In the genomic region with DNA sequence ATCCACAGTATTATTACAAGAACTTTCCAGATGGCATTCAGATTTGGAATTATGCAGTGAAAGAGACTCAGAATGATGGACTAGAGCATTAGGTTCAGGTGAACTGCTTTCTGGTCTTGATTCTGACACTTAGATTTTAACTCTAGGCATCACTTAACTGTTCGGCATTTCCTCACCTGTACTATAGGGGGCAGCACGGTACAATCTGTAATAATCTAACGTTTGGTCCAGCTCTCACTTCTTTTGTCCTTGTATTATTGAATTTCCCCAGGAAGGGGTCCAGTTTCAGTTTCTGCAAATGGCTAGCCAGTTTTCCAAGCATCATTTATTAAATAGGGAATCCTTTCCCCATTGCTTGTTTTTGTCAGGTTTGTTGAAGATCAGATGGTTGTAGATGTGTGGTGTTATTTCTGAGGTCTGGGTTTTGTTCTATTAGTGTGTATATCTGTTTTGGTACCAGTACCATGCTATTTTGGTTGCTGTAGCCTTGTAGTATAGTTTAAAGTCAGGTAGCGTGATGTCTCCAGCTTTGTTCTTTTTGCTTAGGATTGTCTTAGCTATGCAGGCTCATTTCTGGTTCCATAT, we compare ENCODE assay signal across 13 cellular contexts. TPM values are rescaled to one million over a fixed set of nuclear protein-coding genes. Genes with fewer than 3 reads are reported as not detected.
DNase-seq lines count a peak whose midpoint lies in the region; ATAC-seq, FAIRE-seq and TF ChIP-seq lines count a peak whose summit lies in the region.
"Not testable (repeated sequence)": the region's sequence is repeated elsewhere in the genome, so short reads cannot be mapped to it uniquely, and the experiment has no call there.
"Had no signal": no experiment of that assay in that cellular context is flagged by ENCODE, and none has a peak within 500 bp of the region (broad histone marks: within the 10 kb centered on the region; RNA-seq: fewer than 3 reads in every experiment).

No MANE protein-coding gene starts in this region.

- peak; percentile 64 for TF ChIP-seq CTCF in DOHH2 (IDR thresholded peaks at IDR 0.05; ENCODE audit: low read depth, low read length, poor library complexity, severe bottlenecking)
- peak; percentile 60 for TF ChIP-seq CTCF in OCI-LY3 (IDR thresholded peaks at IDR 0.05; ENCODE audit: low read depth, low read length)
- TF ChIP-seq CTCF in H1 (IDR thresholded peaks at IDR 0.05; ENCODE audit: control extremely low read depth in 1 of 3, insufficient read depth in 1 of 3, low read depth in 1 of 3, low read length in 3 of 3): peak in 2 of 3 experiments; percentile 61 to 75; a peak in 3 of 4 replicates
- TF ChIP-seq CTCF in kidney epithelial cell (IDR thresholded peaks at IDR 0.05; ENCODE audit: insufficient read depth, low read length, poor library complexity, severe bottlenecking): peak; percentile 37
- TF ChIP-seq CTCF in type B pancreatic cell (conservative IDR thresholded peaks at IDR 0.05): peak; percentile 53

- H3K4me1 Mint-ChIP-seq in activated CD4-positive, alpha-beta T cell treated with anti-CD3 and anti-CD28 coated beads for 36 hours; type B pancreatic cell (ENCODE audit: unreplicated experiment): not testable (repeated sequence)

- not testable (repeated sequence) for H4K5ac ChIP-seq in H1 (ENCODE audit: insufficient read length, low read depth, low read length)

- H4K8ac ChIP-seq in H1 (ENCODE audit: extremely low read depth, insufficient read depth, low read length): not testable (repeated sequence)

- not testable (repeated sequence) for H3K9me3 Mint-ChIP-seq in activated CD4-positive, alpha-beta T cell treated with anti-CD3 and anti-CD28 coated beads for 36 hours (ENCODE audit: low read depth); type B pancreatic cell

- H3K4me3 ChIP-seq in DOHH2 (ENCODE audit: low read length); OCI-LY3 (ENCODE audit: low read length); H1 (ENCODE audit: extremely low read depth in 1 of 4, insufficient read depth in 2 of 4, low read depth in 3 of 4, low read length in 4 of 4); kidney epithelial cell (ENCODE audit: low read depth, low read length): not testable (repeated sequence)

- not testable (repeated sequence) for H3K14ac ChIP-seq in H1 (ENCODE audit: insufficient read length)

- H3K27me3 Mint-ChIP-seq in activated CD4-positive, alpha-beta T cell treated with anti-CD3 and anti-CD28 coated beads for 36 hours; type B pancreatic cell: not testable (repeated sequence)

- H3K27me3 ChIP-seq in DOHH2 (ENCODE audit: control insufficient read depth, low read length); OCI-LY3 (ENCODE audit: low read depth, low read length); H1 (replicated peaks in 1 of 4; ENCODE audit: control insufficient read depth in 3 of 4, extremely low read depth in 1 of 4, insufficient read depth in 3 of 4, low read length in 3 of 4); kidney epithelial cell (ENCODE audit: control insufficient read depth, insufficient read depth, low read length): not testable (repeated sequence)

- H2BK15ac ChIP-seq in H1 (ENCODE audit: low read length): not testable (repeated sequence)

- ATAC-seq in activated CD4-positive, alpha-beta T cell treated with anti-CD3 and anti-CD28 coated beads for 36 hours: not testable (repeated sequence)

- not testable (repeated sequence) for H3K36me3 Mint-ChIP-seq in activated CD4-positive, alpha-beta T cell treated with anti-CD3 and anti-CD28 coated beads for 36 hours (ENCODE audit: low read depth); type B pancreatic cell

- not testable (repeated sequence) for H3K27ac ChIP-seq in DOHH2 (ENCODE audit: low read depth, low read length); OCI-LY3 (ENCODE audit: low read length); H1 (ENCODE audit: low read depth, low read length)

- peak; percentile 72 to 77 for TF ChIP-seq RAD21 in H1 (IDR thresholded peaks at IDR 0.05 in 1 of 2, conservative IDR thresholded peaks at IDR 0.05 in 1 of 2; ENCODE audit: low read depth in 2 of 2, low read length in 2 of 2)

- not testable (repeated sequence) for H3K9ac ChIP-seq in OCI-LY3 (ENCODE audit: low read length); H1 (replicated peaks in 1 of 4; ENCODE audit: extremely low read depth in 1 of 4, low read depth in 3 of 4, low read length in 3 of 4)

- H2BK5ac ChIP-seq in H1 (ENCODE audit: low read depth, low read length): not testable (repeated sequence)

- not testable (repeated sequence) for H3K18ac ChIP-seq in H1 (ENCODE audit: extremely low read depth, low read length)

- not testable (repeated sequence) for H4K20me1 ChIP-seq in DOHH2 (ENCODE audit: control insufficient read depth, insufficient read depth, low read depth, low read length); OCI-LY3 (ENCODE audit: insufficient read depth, low read length); H1 (replicated peaks in 1 of 2; ENCODE audit: control insufficient read depth in 1 of 2, insufficient read depth in 2 of 2, low read length in 2 of 2)

- POLR2A ChIA-PET in activated CD4-positive, alpha-beta T cell treated with anti-CD3 and anti-CD28 coated beads for 36 hours (lab: Charles Lee); H1 (lab: Charles Lee; ENCODE audit: partially characterized antibody): not testable (repeated sequence)

- H2BK120ac ChIP-seq in H1 (replicated peaks; ENCODE audit: low read depth, low read length): not testable (repeated sequence)

- not testable (repeated sequence) for TF ChIP-seq POLR2A in H1 (IDR thresholded peaks at IDR 0.05; ENCODE audit: control extremely low read depth in 1 of 2, low read depth in 2 of 2, low read length in 2 of 2)

- DNase-seq in HT-29 (ENCODE audit: low spot score) (peak; percentile 23), NCI-H146 treated with DMSO at 0.1 percent for 48 hours (lab: John Stamatoyannopoulos, UW; ENCODE audit: unreplicated experiment) (peak; percentile 8), H1 (ENCODE audit: low read depth in 1 of 2, low spot score in 2 of 2) (peak in 1 of 2 experiments; percentile 50)
- peak; percentile 21 for DNase-seq in activated CD4-positive, alpha-beta T cell treated with anti-CD3 and anti-CD28 coated beads for 36 hours
- not testable (repeated sequence) for DNase-seq in kidney epithelial cell (ENCODE audit: low read depth); type B pancreatic cell (ENCODE audit: extremely low spot score, unreplicated experiment)

- H3K79me1 ChIP-seq in H1 (ENCODE audit: low read depth, low read length): not testable (repeated sequence)

- not testable (repeated sequence) for FAIRE-seq in H1 (lab: Jason Lieb, UNC)

- H3K9me2 ChIP-seq in DOHH2 (replicated peaks; ENCODE audit: control insufficient read depth, low read length): not testable (repeated sequence)

- not testable (repeated sequence) for H4K91ac ChIP-seq in H1 (replicated peaks; ENCODE audit: insufficient read length, low read length)

- H2BK12ac ChIP-seq in H1 (ENCODE audit: low read depth, low read length): not testable (repeated sequence)

- WGBS in H1 (ENCODE audit: extremely low coverage in 1 of 2, insufficient coverage in 1 of 2, insufficient read length in 1 of 2, insufficient replicate concordance in 2 of 2, low coverage in 1 of 2, low lambda C conversion rate in 2 of 2, missing lambda C conversion rate in 1 of 2), 2 experiments: 30% methylated on average over 4 of the region's 4 CpGs; no CpG with 5 or more reads in 1 of the 2 experiments

- not testable (repeated sequence) for TF ChIP-seq EP300 in H1 (IDR thresholded peaks at IDR 0.05; ENCODE audit: borderline replicate concordance in 1 of 2, low read depth in 2 of 2, low read length in 2 of 2)

- not testable (repeated sequence) for H3K9me3 ChIP-seq in DOHH2 (ENCODE audit: control insufficient read depth, insufficient read depth, low read length); OCI-LY3 (ENCODE audit: insufficient read depth, low read length); H1 (ENCODE audit: insufficient read depth in 2 of 2, low read depth in 1 of 2, low read length in 1 of 2)

- H3K79me2 ChIP-seq in DOHH2 (ENCODE audit: control insufficient read depth, low read length); OCI-LY3 (ENCODE audit: low read length); H1 (ENCODE audit: control insufficient read depth in 1 of 2, insufficient read depth in 2 of 2, low read length in 2 of 2): not testable (repeated sequence)

- not testable (repeated sequence) for H3K4me1 ChIP-seq in DOHH2 (ENCODE audit: control insufficient read depth, low read length); OCI-LY3 (ENCODE audit: low read length); H1 (replicated peaks in 1 of 4; ENCODE audit: control insufficient read depth in 3 of 4, insufficient read depth in 4 of 4, low read length in 3 of 4)

- H3K36me3 ChIP-seq in DOHH2 (ENCODE audit: control insufficient read depth, low read length); OCI-LY3 (replicated peaks; ENCODE audit: low read depth, low read length); H1 (ENCODE audit: control insufficient read depth in 2 of 4, insufficient read depth in 4 of 4, low read length in 3 of 4); kidney epithelial cell (ENCODE audit: control insufficient read depth, insufficient read depth, low read length): not testable (repeated sequence)

- H3K27ac Mint-ChIP-seq in activated CD4-positive, alpha-beta T cell treated with anti-CD3 and anti-CD28 coated beads for 36 hours; type B pancreatic cell: not testable (repeated sequence)

- H3K4me3 Mint-ChIP-seq in activated CD4-positive, alpha-beta T cell treated with anti-CD3 and anti-CD28 coated beads for 36 hours; type B pancreatic cell: not testable (repeated sequence)

- not testable (repeated sequence) for H2AFZ ChIP-seq in OCI-LY3 (ENCODE audit: low read depth, low read length); H1 (ENCODE audit: low read length)

- H3F3A ChIP-seq in DOHH2 (ENCODE audit: control insufficient read depth, insufficient read depth): not testable (repeated sequence)

- not testable (repeated sequence) for H3K4ac ChIP-seq in H1 (replicated peaks; ENCODE audit: insufficient read length, low read depth, low read length)

- H3K56ac ChIP-seq in H1 (replicated peaks; ENCODE audit: insufficient read length, low read depth, low read length): not testable (repeated sequence)

- H3K23ac ChIP-seq in H1 (ENCODE audit: insufficient read length): not testable (repeated sequence)

- not testable (repeated sequence) for H3K4me2 ChIP-seq in DOHH2 (ENCODE audit: low read length); OCI-LY3 (ENCODE audit: low read length); H1 (ENCODE audit: insufficient read depth in 1 of 2, low read depth in 2 of 2, low read length in 2 of 2)

- H3K23me2 ChIP-seq in H1 (ENCODE audit: low read depth, low read length): not testable (repeated sequence)

- not testable (repeated sequence) for H2AK5ac ChIP-seq in H1 (ENCODE audit: low read depth, low read length)

- intact Hi-C loops in activated CD4-positive, alpha-beta T cell treated with anti-CD3 and anti-CD28 coated beads for 36 hours (cut with DNase I, micrococcal nuclease): loop anchor here (1.0 to 2.0 kb wide), 3 partner anchors 227 to 581 kb away; no protein-coding TSS in a partner anchor

- not testable (repeated sequence) for H2BK20ac ChIP-seq in H1 (ENCODE audit: low read length)

- CTCF ChIA-PET in activated CD4-positive, alpha-beta T cell treated with anti-CD3 and anti-CD28 coated beads for 36 hours (lab: Charles Lee): interaction anchor here (1.0 to 3.2 kb wide), 5 partner anchors 11 to 64 kb away, joined by 3 to 16 read pairs (median 5); partner anchors contain the start of gene KRTAP19-2
- CTCF ChIA-PET in H1 (lab: Charles Lee; ENCODE audit: partially characterized antibody): interaction anchor here (0.5 to 3.8 kb wide), 34 partner anchors 8 to 1053 kb away, joined by 3 to 21 read pairs (median 3); partner anchors contain the start of genes KRTAP19-1, KRTAP19-3, KRTAP19-4 and KRTAP6-2

RNA-seq across cellular contexts. Expression of gene KRTAP19-5, which starts 3.8 kb away (rescaled TPM):
- total RNA-seq in HT-29 (2014; rRNA removed; shearing (Covaris generic)): not detected in 2 replicates
- not detected for total RNA-seq in activated CD4-positive, alpha-beta T cell treated with anti-CD3 and anti-CD28 coated beads for 36 hours
- total RNA-seq in H1 (2021; fragmentation: NEBNext Ultra II Directional; extraction: Animal tissue kit (Norgen Biotek cat#: 25700)): not detected in 2 replicates
- polyA plus RNA-seq in H1 (2011; rRNA removed): not detected in 2 replicates
- not detected for polyA plus RNA-seq in H1 (2011; cell fraction: cytosol; rRNA removed)
- polyA plus RNA-seq in H1 (2011; cell fraction: nucleus; rRNA removed): not detected
- polyA plus RNA-seq in H1 (2012, experiment 1 of 2): not detected in 4 replicates
- polyA plus RNA-seq in H1 (2012, experiment 2 of 2): not detected
- not detected for polyA plus RNA-seq in H1 (2013, experiment 1 of 2)
- not detected for polyA plus RNA-seq in H1 (2013, experiment 2 of 2)
- not detected in 2 replicates for polyA minus RNA-seq in H1 (2011; rRNA and poly(A)+ RNA removed)
- not detected for polyA minus RNA-seq in H1 (2011; cell fraction: cytosol; rRNA and poly(A)+ RNA removed)
- not detected for polyA minus RNA-seq in H1 (2011; cell fraction: nucleus; rRNA and poly(A)+ RNA removed)
- not detected in 2 replicates for total RNA-seq in kidney epithelial cell
- total RNA-seq in type B pancreatic cell (ENCODE audit: low replicate concordance): not detected in 2 replicates
- total RNA-seq: activated CD8-positive, alpha-beta memory T cell treated with anti-CD3 and anti-CD28 coated beads, Interleukin-2, amount 10 ng/mL, durations not matched to agents 7 days and 5 days; activated naive CD8-positive, alpha-beta T cell treated with anti-CD3 and anti-CD28 coated beads, Interleukin-2, amount 10 ng/mL, durations not matched to agents 7 days and 5 days; activated T-helper 17 cell treated with anti-CD3 and anti-CD28 coated beads, Interleukin-2, amount 50 U/mL, for 72 hours; Peyer's patch; psoas muscle had no signal
- polyA plus RNA-seq: psoas muscle had no signal

RNA-seq across cellular contexts. Expression of gene KRTAP19-4, which starts 8.7 kb away (rescaled TPM):
- total RNA-seq in HT-29 (2014; rRNA removed; shearing (Covaris generic)): not detected in 2 replicates
- total RNA-seq in activated CD4-positive, alpha-beta T cell treated with anti-CD3 and anti-CD28 coated beads for 36 hours: not detected
- not detected in 2 replicates for total RNA-seq in H1 (2021; fragmentation: NEBNext Ultra II Directional; extraction: Animal tissue kit (Norgen Biotek cat#: 25700))
- not detected in 2 replicates for polyA plus RNA-seq in H1 (2011; rRNA removed)
- polyA plus RNA-seq in H1 (2011; cell fraction: cytosol; rRNA removed): not detected
- not detected for polyA plus RNA-seq in H1 (2011; cell fraction: nucleus; rRNA removed)
- not detected in 4 replicates for polyA plus RNA-seq in H1 (2012, experiment 1 of 2)
- not detected for polyA plus RNA-seq in H1 (2012, experiment 2 of 2)
- polyA plus RNA-seq in H1 (2013, experiment 1 of 2): not detected
- not detected for polyA plus RNA-seq in H1 (2013, experiment 2 of 2)
- polyA minus RNA-seq in H1 (2011; rRNA and poly(A)+ RNA removed): not detected in 2 replicates
- polyA minus RNA-seq in H1 (2011; cell fraction: cytosol; rRNA and poly(A)+ RNA removed): not detected
- not detected for polyA minus RNA-seq in H1 (2011; cell fraction: nucleus; rRNA and poly(A)+ RNA removed)
- total RNA-seq in kidney epithelial cell: not detected in 2 replicates
- not detected in 2 replicates for total RNA-seq in type B pancreatic cell (ENCODE audit: low replicate concordance)
- total RNA-seq: activated CD8-positive, alpha-beta memory T cell treated with anti-CD3 and anti-CD28 coated beads, Interleukin-2, amount 10 ng/mL, durations not matched to agents 7 days and 5 days; activated naive CD8-positive, alpha-beta T cell treated with anti-CD3 and anti-CD28 coated beads, Interleukin-2, amount 10 ng/mL, durations not matched to agents 7 days and 5 days; activated T-helper 17 cell treated with anti-CD3 and anti-CD28 coated beads, Interleukin-2, amount 50 U/mL, for 72 hours; Peyer's patch; psoas muscle had no signal
- polyA plus RNA-seq: psoas muscle had no signal

RNA-seq across cellular contexts. Expression of gene KRTAP19-3, which starts 13.9 kb away (rescaled TPM):
- total RNA-seq in HT-29 (2014; rRNA removed; shearing (Covaris generic)): not detected in 2 replicates
- total RNA-seq in activated CD4-positive, alpha-beta T cell treated with anti-CD3 and anti-CD28 coated beads for 36 hours: not detected
- total RNA-seq in H1 (2021; fragmentation: NEBNext Ultra II Directional; extraction: Animal tissue kit (Norgen Biotek cat#: 25700)): not detected in 2 replicates
- polyA plus RNA-seq in H1 (2011; rRNA removed): not detected in 2 replicates
- not detected for polyA plus RNA-seq in H1 (2011; cell fraction: cytosol; rRNA removed)
- polyA plus RNA-seq in H1 (2011; cell fraction: nucleus; rRNA removed): not detected
- not detected in 4 replicates for polyA plus RNA-seq in H1 (2012, experiment 1 of 2)
- not detected for polyA plus RNA-seq in H1 (2012, experiment 2 of 2)
- not detected for polyA plus RNA-seq in H1 (2013, experiment 1 of 2)
- not detected for polyA plus RNA-seq in H1 (2013, experiment 2 of 2)
- polyA minus RNA-seq in H1 (2011; rRNA and poly(A)+ RNA removed): not detected in 2 replicates
- not detected for polyA minus RNA-seq in H1 (2011; cell fraction: cytosol; rRNA and poly(A)+ RNA removed)
- polyA minus RNA-seq in H1 (2011; cell fraction: nucleus; rRNA and poly(A)+ RNA removed): not detected
- total RNA-seq in kidney epithelial cell (not detected in 2 replicates), type B pancreatic cell (ENCODE audit: low replicate concordance) (not detected in 2 replicates)
- total RNA-seq: activated CD8-positive, alpha-beta memory T cell treated with anti-CD3 and anti-CD28 coated beads, Interleukin-2, amount 10 ng/mL, durations not matched to agents 7 days and 5 days; activated naive CD8-positive, alpha-beta T cell treated with anti-CD3 and anti-CD28 coated beads, Interleukin-2, amount 10 ng/mL, durations not matched to agents 7 days and 5 days; activated T-helper 17 cell treated with anti-CD3 and anti-CD28 coated beads, Interleukin-2, amount 50 U/mL, for 72 hours; Peyer's patch had no signal
- polyA plus RNA-seq: psoas muscle had no signal

RNA-seq across cellular contexts. Expression of gene KRTAP19-2, which starts 18.5 kb away (rescaled TPM):
- not detected in 2 replicates for total RNA-seq in HT-29 (2014; rRNA removed; shearing (Covaris generic))
- not detected for total RNA-seq in activated CD4-positive, alpha-beta T cell treated with anti-CD3 and anti-CD28 coated beads for 36 hours
- not detected in 2 replicates for total RNA-seq in H1 (2021; fragmentation: NEBNext Ultra II Directional; extraction: Animal tissue kit (Norgen Biotek cat#: 25700))
- not detected in 2 replicates for polyA plus RNA-seq in H1 (2011; rRNA removed)
- not detected for polyA plus RNA-seq in H1 (2011; cell fraction: cytosol; rRNA removed)
- polyA plus RNA-seq in H1 (2011; cell fraction: nucleus; rRNA removed): not detected
- not detected in 4 replicates for polyA plus RNA-seq in H1 (2012, experiment 1 of 2)
- polyA plus RNA-seq in H1 (2012, experiment 2 of 2): not detected
- not detected for polyA plus RNA-seq in H1 (2013, experiment 1 of 2)
- not detected for polyA plus RNA-seq in H1 (2013, experiment 2 of 2)
- not detected in 2 replicates for polyA minus RNA-seq in H1 (2011; rRNA and poly(A)+ RNA removed)
- not detected for polyA minus RNA-seq in H1 (2011; cell fraction: cytosol; rRNA and poly(A)+ RNA removed)
- polyA minus RNA-seq in H1 (2011; cell fraction: nucleus; rRNA and poly(A)+ RNA removed): not detected
- not detected in 2 replicates for total RNA-seq in kidney epithelial cell
- not detected in 2 replicates for total RNA-seq in type B pancreatic cell (ENCODE audit: low replicate concordance)
- total RNA-seq: activated CD8-positive, alpha-beta memory T cell treated with anti-CD3 and anti-CD28 coated beads, Interleukin-2, amount 10 ng/mL, durations not matched to agents 7 days and 5 days; activated naive CD8-positive, alpha-beta T cell treated with anti-CD3 and anti-CD28 coated beads, Interleukin-2, amount 10 ng/mL, durations not matched to agents 7 days and 5 days; activated T-helper 17 cell treated with anti-CD3 and anti-CD28 coated beads, Interleukin-2, amount 50 U/mL, for 72 hours; Peyer's patch; psoas muscle had no signal
- polyA plus RNA-seq: psoas muscle had no signal

RNA-seq across cellular contexts. Expression of gene KRTAP19-1, which starts 25.5 kb away (rescaled TPM):
- not detected in 2 replicates for total RNA-seq in HT-29 (2014; rRNA removed; shearing (Covaris generic))
- not detected for total RNA-seq in activated CD4-positive, alpha-beta T cell treated with anti-CD3 and anti-CD28 coated beads for 36 hours
- total RNA-seq in H1 (2021; fragmentation: NEBNext Ultra II Directional; extraction: Animal tissue kit (Norgen Biotek cat#: 25700)): not detected in 2 replicates
- polyA plus RNA-seq in H1 (2011; rRNA removed): not detected in 2 replicates
- not detected for polyA plus RNA-seq in H1 (2011; cell fraction: cytosol; rRNA removed)
- polyA plus RNA-seq in H1 (2011; cell fraction: nucleus; rRNA removed): not detected
- polyA plus RNA-seq in H1 (2012, experiment 1 of 2): not detected in 4 replicates
- not detected for polyA plus RNA-seq in H1 (2012, experiment 2 of 2)
- not detected for polyA plus RNA-seq in H1 (2013, experiment 1 of 2)
- not detected for polyA plus RNA-seq in H1 (2013, experiment 2 of 2)
- not detected in 2 replicates for polyA minus RNA-seq in H1 (2011; rRNA and poly(A)+ RNA removed)
- polyA minus RNA-seq in H1 (2011; cell fraction: cytosol; rRNA and poly(A)+ RNA removed): not detected
- polyA minus RNA-seq in H1 (2011; cell fraction: nucleus; rRNA and poly(A)+ RNA removed): not detected
- total RNA-seq in kidney epithelial cell (not detected in 2 replicates), type B pancreatic cell (ENCODE audit: low replicate concordance) (1.0 and 1.1 TPM in 2 replicates)
- total RNA-seq: activated CD8-positive, alpha-beta memory T cell treated with anti-CD3 and anti-CD28 coated beads, Interleukin-2, amount 10 ng/mL, durations not matched to agents 7 days and 5 days; activated naive CD8-positive, alpha-beta T cell treated with anti-CD3 and anti-CD28 coated beads, Interleukin-2, amount 10 ng/mL, durations not matched to agents 7 days and 5 days; activated T-helper 17 cell treated with anti-CD3 and anti-CD28 coated beads, Interleukin-2, amount 50 U/mL, for 72 hours; Peyer's patch; psoas muscle had no signal
- polyA plus RNA-seq: psoas muscle had no signal
